ENCODE assay signal across 1 cellular context in genomic region chrX:16594490-16594889, GRCh38.
TF ChIP-seq lines count a peak whose summit lies in the region.

No MANE protein-coding gene starts in this region.

TF ChIP-seq in K562, 482 proteins besides CTCF, POLR2A, EP300 and RAD21 (continued from another document):
- TF ChIP-seq, protein P1, sequence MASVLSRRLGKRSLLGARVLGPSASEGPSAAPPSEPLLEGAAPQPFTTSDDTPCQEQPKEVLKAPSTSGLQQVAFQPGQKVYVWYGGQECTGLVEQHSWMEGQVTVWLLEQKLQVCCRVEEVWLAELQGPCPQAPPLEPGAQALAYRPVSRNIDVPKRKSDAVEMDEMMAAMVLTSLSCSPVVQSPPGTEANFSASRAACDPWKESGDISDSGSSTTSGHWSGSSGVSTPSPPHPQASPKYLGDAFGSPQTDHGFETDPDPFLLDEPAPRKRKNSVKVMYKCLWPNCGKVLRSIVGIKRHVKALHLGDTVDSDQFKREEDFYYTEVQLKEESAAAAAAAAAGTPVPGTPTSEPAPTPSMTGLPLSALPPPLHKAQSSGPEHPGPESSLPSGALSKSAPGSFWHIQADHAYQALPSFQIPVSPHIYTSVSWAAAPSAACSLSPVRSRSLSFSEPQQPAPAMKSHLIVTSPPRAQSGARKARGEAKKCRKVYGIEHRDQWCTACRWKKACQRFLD (CRISPR knock-in tag; IDR thresholded peaks at IDR 0.05) = no peak
